In genomic region chr22:29006346-29006745, GRCh38 we compare ENCODE assay signal across 23 cellular contexts. TPM values are rescaled to one million over a fixed set of nuclear protein-coding genes. Genes with fewer than 3 reads are reported as not detected.
"Had no signal": no experiment of that assay in that cellular context is flagged by ENCODE, and none has a peak within 500 bp of the region (broad histone marks: within the 10 kb centered on the region; RNA-seq: fewer than 3 reads in every experiment).

No MANE protein-coding gene starts in this region.

- H3K9me3 Mint-ChIP-seq: naive thymus-derived CD4-positive, alpha-beta T cell had no signal

- H3K27ac ChIP-seq: coronary artery, epithelial cell of prostate, esophagus squamous epithelium, left ventricle myocardium inferior had no signal

- H3K9me3 ChIP-seq: esophagus squamous epithelium, left ventricle myocardium inferior, pancreas had no signal

- H3K27me3 ChIP-seq: esophagus squamous epithelium, hepatocyte, pancreas had no signal

- H3K4me3 Mint-ChIP-seq: naive thymus-derived CD4-positive, alpha-beta T cell had no signal

- DNase-seq: cerebellar nuclear complex; effector CD8-positive, alpha-beta T cell; esophagus squamous epithelium; foreskin fibroblast; kidney; left cardiac atrium; left ventricle myocardium inferior; mesenchymal stem cell; naive thymus-derived CD4-positive, alpha-beta T cell; occipital lobe; pancreas; right cardiac atrium; small intestine; stimulated activated CD4-positive, alpha-beta T cell treated with anti-CD3 and anti-CD28 coated beads, Interleukin-2, amount 100 ng/mL, for 48 hours; stimulated activated naive CD4-positive, alpha-beta T cell treated with Interleukin-2 at 50 U/mL for 16 hours had no signal

- ATAC-seq: left cardiac atrium; naive thymus-derived CD4-positive, alpha-beta T cell; pancreas; right cardiac atrium had no signal

- H3K27ac Mint-ChIP-seq: naive thymus-derived CD4-positive, alpha-beta T cell; progenitor cell of endocrine pancreas had no signal

- H3K4me3 ChIP-seq: coronary artery, esophagus squamous epithelium, hepatocyte, left ventricle myocardium inferior, lung, pancreas had no signal

- H3K36me3 ChIP-seq: esophagus squamous epithelium, left ventricle myocardium inferior, pancreas had no signal

- H3K27me3 Mint-ChIP-seq: progenitor cell of endocrine pancreas had no signal

RNA-seq across cellular contexts. Expression of gene C22orf31, which starts 55.3 kb away (rescaled TPM):
- total RNA-seq: dermis microvascular lymphatic vessel endothelial cell; hepatocyte; kidney; left cardiac atrium; lung; mononuclear cell; naive thymus-derived CD4-positive, alpha-beta T cell; occipital lobe; pancreas; progenitor cell of endocrine pancreas; ureter had no signal
